Comparison of ENCODE assay signal across 17 cellular contexts in genomic region chr9:68552700-68553099, GRCh38. TPM values are rescaled to one million over a fixed set of nuclear protein-coding genes. Genes with fewer than 3 reads are reported as not detected.
DNase-seq lines count a peak whose midpoint lies in the region; ATAC-seq, FAIRE-seq and TF ChIP-seq lines count a peak whose summit lies in the region.
"Had no signal": no experiment of that assay in that cellular context is flagged by ENCODE, and none has a peak within 500 bp of the region (broad histone marks: within the 10 kb centered on the region; RNA-seq: fewer than 3 reads in every experiment).

No MANE protein-coding gene starts in this region.

- peaks cover 7% of the 10 kb centered on the region for H3K27me3 Mint-ChIP-seq in astrocyte (ENCODE audit: low read depth, unreplicated experiment)

- H3K36me3 Mint-ChIP-seq in astrocyte (ENCODE audit: low read depth, unreplicated experiment) = no peaks in the 10 kb centered on the region

- no peaks in the 10 kb centered on the region for H3K9me2 ChIP-seq in hepatocyte (replicated peaks; ENCODE audit: insufficient read depth)

- FAIRE-seq in astrocyte (lab: Jason Lieb, UNC) = peak; percentile 17
- FAIRE-seq: endothelial cell of umbilical vein had no signal

- no peak overlapping the region for H3K9ac ChIP-seq in astrocyte (ENCODE audit: low read length)

- H2AFZ ChIP-seq in astrocyte (ENCODE audit: low read depth, low read length) (no peak overlapping the region), hepatocyte (no peak overlapping the region)

- H3K27me3 ChIP-seq in astrocyte (ENCODE audit: insufficient read depth, low read length) = peaks cover 2% of the 10 kb centered on the region
- no peaks in the 10 kb centered on the region for H3K27me3 ChIP-seq in hepatocyte
- H3K27me3 ChIP-seq in suprapubic skin = no peaks in the 10 kb centered on the region

- no peak overlapping the region for H3K27ac Mint-ChIP-seq in astrocyte (ENCODE audit: unreplicated experiment)

- H3K4me1 Mint-ChIP-seq in astrocyte (ENCODE audit: low read depth, unreplicated experiment) = peaks cover 11% of the 10 kb centered on the region

- H3K4me3 Mint-ChIP-seq in astrocyte (ENCODE audit: unreplicated experiment) = no peak overlapping the region

- no peak for TF ChIP-seq POLR2A in suprapubic skin (IDR thresholded peaks at IDR 0.05)

- no peak for ATAC-seq in HG03196 (IDR thresholded peaks at IDR 0.05; ENCODE audit: unreplicated experiment)
- ATAC-seq: stimulated activated naive CD8-positive, alpha-beta T cell treated with anti-CD3 and anti-CD28 coated beads, Interleukin-15, Interleukin-2, amounts not matched to agents 100 U/mL and 50 U/mL, for 24 hours had no signal

- H3K4me2 ChIP-seq in astrocyte (ENCODE audit: low read length) (peak overlapping the region; percentile 23), hepatocyte (no peak overlapping the region)

- H3K27ac ChIP-seq in astrocyte (ENCODE audit: low read depth, low read length) (no peak overlapping the region), hepatocyte (peak overlapping the region; percentile 31), suprapubic skin (no peak overlapping the region)
- H3K27ac ChIP-seq: 22Rv1 had no signal

- peaks cover 3% of the 10 kb centered on the region for H3K9me3 ChIP-seq in astrocyte (ENCODE audit: insufficient read depth, low read depth, low read length)
- H3K9me3 ChIP-seq in hepatocyte (ENCODE audit: low read depth) = no peaks in the 10 kb centered on the region
- no peaks in the 10 kb centered on the region for H3K9me3 ChIP-seq in suprapubic skin

- peak; percentile 36 for TF ChIP-seq EP300 in suprapubic skin (IDR thresholded peaks at IDR 0.05)

- TF ChIP-seq CTCF in astrocyte (IDR thresholded peaks at IDR 0.05; ENCODE audit: insufficient read depth, low read depth, low read length) (no peak), hepatocyte (IDR thresholded peaks at IDR 0.05; ENCODE audit: poor library complexity) (no peak), suprapubic skin (IDR thresholded peaks at IDR 0.05) (no peak)

- no peaks in the 10 kb centered on the region for H3K79me2 ChIP-seq in astrocyte (ENCODE audit: insufficient read depth, low read length)
- no peaks in the 10 kb centered on the region for H3K79me2 ChIP-seq in hepatocyte

- WGBS in hepatocyte (ENCODE audit: low lambda C conversion rate, missing lambda C conversion rate) = 28% methylated on average over 3 of the region's 3 CpGs
- WGBS in suprapubic skin = 31% methylated on average over 3 of the region's 3 CpGs

- H3K4me1 ChIP-seq in astrocyte (ENCODE audit: insufficient read depth, low read length) (no peaks in the 10 kb centered on the region), hepatocyte (ENCODE audit: insufficient read depth) (peaks cover 6% of the 10 kb centered on the region), suprapubic skin (no peaks in the 10 kb centered on the region)

- DNase-seq in DMS 273 (lab: John Stamatoyannopoulos, UW; ENCODE audit: unreplicated experiment) (peak; percentile 6), DMS 273 treated with DMSO at 0.1 percent for 48 hours (lab: John Stamatoyannopoulos, UW) (no peak), astrocyte (ENCODE audit: low read depth) (peak; percentile 7), hepatocyte (ENCODE audit: low spot score) (peak; percentile 60), suprapubic skin (ENCODE audit: low spot score in 2 of 2) (no peak), NCI-H2081 (lab: John Stamatoyannopoulos, UW) (no peak), D341Med (ENCODE audit: low spot score) (no peak)
- DNase-seq: aorta; DMS79 treated with DMSO at 0.1 percent for 48 hours; NCI-H510A treated with DMSO at 0.1 percent for 48 hours; SIG-M5; stimulated activated CD4-positive, alpha-beta T cell treated with anti-CD3 and anti-CD28 coated beads, Interleukin-4, amount 100 ng/mL, for 24 hours; stimulated activated naive CD8-positive, alpha-beta T cell treated with anti-CD3 and anti-CD28 coated beads, Interleukin-15, Interleukin-2, amounts not matched to agents 100 U/mL and 50 U/mL, for 24 hours had no signal

- no peaks in the 10 kb centered on the region for H3K9me3 Mint-ChIP-seq in astrocyte (ENCODE audit: unreplicated experiment)

- no peaks in the 10 kb centered on the region for H4K20me1 ChIP-seq in astrocyte (ENCODE audit: insufficient read depth, low read length)
- no peaks in the 10 kb centered on the region for H4K20me1 ChIP-seq in hepatocyte (ENCODE audit: insufficient read depth, poor library complexity, severe bottlenecking)

- H3K4me3 ChIP-seq in astrocyte (ENCODE audit: insufficient read depth, low read depth, low read length) = no peak overlapping the region
- no peak overlapping the region for H3K4me3 ChIP-seq in hepatocyte
- no peak overlapping the region for H3K4me3 ChIP-seq in suprapubic skin

- no peaks in the 10 kb centered on the region for H3K36me3 ChIP-seq in astrocyte (ENCODE audit: insufficient read depth, low read length)
- H3K36me3 ChIP-seq in hepatocyte (replicated peaks; ENCODE audit: insufficient read depth, low read depth) = no peaks in the 10 kb centered on the region
- no peaks in the 10 kb centered on the region for H3K36me3 ChIP-seq in suprapubic skin

RNA-seq across cellular contexts. Expression of gene TMEM252, which starts 12.0 kb away (rescaled TPM):
- total RNA-seq in astrocyte (not detected in 2 replicates), hepatocyte (0.16 TPM in 1 of 2 replicates, not detected in the other), suprapubic skin (not detected)
- polyA plus RNA-seq in hepatocyte = 0.16 and 0.41 TPM in 2 replicates
- total RNA-seq: aorta, endothelial cell of umbilical vein, omental fat pad had no signal
- polyA plus RNA-seq: endothelial cell of umbilical vein had no signal

Comparison
In these comparisons a context has a peak if more than half of its experiments do, and no peak if none do; other contexts are left out.
1. DNase-seq: peak in DMS 273 (single experiment), astrocyte (single experiment) and hepatocyte (single experiment); none in DMS 273 treated with DMSO at 0.1 percent for 48 hours (single experiment), suprapubic skin (0 of 2), NCI-H2081 (0 of 2) and D341Med (single experiment).